8 cellular contexts compared by ENCODE assay signal in genomic region chr21:46183910-46184624, GRCh38. TPM values are rescaled to one million over a fixed set of nuclear protein-coding genes. Genes with fewer than 3 reads are reported as not detected.
DNase-seq lines count a peak whose midpoint lies in the region; FAIRE-seq and TF ChIP-seq lines count a peak whose summit lies in the region.

SPATC1L (minus strand) TSS chr21:46184459; CDS start chr21:46182816, 1,643 bp downstream.

- no peaks in the 10 kb centered on the region for H3F3A ChIP-seq in Loucy (ENCODE audit: low read depth)

- peak within 1 kb of the TSS; percentile 80 for H3K9ac ChIP-seq in Loucy (ENCODE audit: low read depth, low read length, poor library complexity, severe bottlenecking)
- peak within 1 kb of the TSS in 1 of 2 donors; percentile 28 for H3K9ac ChIP-seq in liver (ENCODE audit: low read depth in 1 of 2, low read length in 2 of 2)

- no peaks in the 10 kb centered on the region for H3K27me3 ChIP-seq in Loucy (ENCODE audit: insufficient read depth, low read length, poor library complexity, severe bottlenecking)
- H3K27me3 ChIP-seq in dorsolateral prefrontal cortex, result no peaks in the 10 kb centered on the region
- H3K27me3 ChIP-seq in liver (ENCODE audit: control insufficient read depth in 4 of 4, insufficient read depth in 4 of 4, low read length in 3 of 4), result no peaks in the 10 kb centered on the region

- H3K4me2 ChIP-seq in Loucy (ENCODE audit: low read depth, low read length, poor library complexity, severe bottlenecking), result peak within 1 kb of the TSS; percentile 98

- H3K4me1 ChIP-seq in Loucy (ENCODE audit: insufficient read depth, low read length, poor library complexity, severe bottlenecking), result peaks cover 22% of the 10 kb centered on the region
- H3K4me1 ChIP-seq in liver (ENCODE audit: control insufficient read depth in 4 of 4, insufficient read depth in 4 of 4, low read length in 3 of 4), result peaks cover 0 to 4% (median 0%) of the 10 kb centered on the region in 4 donors

- peak; percentile 12 for FAIRE-seq in GM18507 (lab: Jason Lieb, UNC)

- no peaks in the 10 kb centered on the region for H4K20me1 ChIP-seq in Loucy (ENCODE audit: insufficient read depth, low read length, poor library complexity, severe bottlenecking)

- H3K36me3 ChIP-seq in Loucy (ENCODE audit: insufficient read depth, low read length), result no peaks in the 10 kb centered on the region
- H3K36me3 ChIP-seq in liver (ENCODE audit: control insufficient read depth in 4 of 4, insufficient read depth in 3 of 4, low read depth in 1 of 4, low read length in 3 of 4), result peaks cover 0 to 5% (median 2%) of the 10 kb centered on the region in 4 donors

- TF ChIP-seq RAD21 in liver (IDR thresholded peaks at IDR 0.05), result no peak

- H3K27ac ChIP-seq in VCaP, result peak within 1 kb of the TSS; percentile 55; the same call in 1 of the 2 replicates
- H3K27ac ChIP-seq in dorsolateral prefrontal cortex, result peak within 1 kb of the TSS in 58 of 59 donors; percentile 34 to 98 (median 90)
- peak within 1 kb of the TSS; percentile 81 for H3K27ac ChIP-seq in liver (ENCODE audit: low read depth in 1 of 2, low read length in 2 of 2)

- H3K9me3 ChIP-seq in Loucy (ENCODE audit: insufficient read depth, low read depth, low read length), result no peaks in the 10 kb centered on the region
- H3K9me3 ChIP-seq in liver (ENCODE audit: control insufficient read depth in 4 of 4, low read length in 3 of 4), result no peaks in the 10 kb centered on the region

- WGBS in liver, result 16% methylated on average over 21 of the region's 24 CpGs

- H3K79me2 ChIP-seq in Loucy (ENCODE audit: insufficient read depth, low read length), result no peaks in the 10 kb centered on the region

- intact Hi-C loops in dorsolateral prefrontal cortex (cut with DNase I), result loop anchor here in 1 of 2 donors (5.0 kb wide), 1 partner anchor 37 kb away; no protein-coding TSS in a partner anchor

- no peaks in the 10 kb centered on the region for H3K9me2 ChIP-seq in Loucy (replicated peaks; ENCODE audit: low read depth, low read length)

- H3K4me3 ChIP-seq in Loucy (ENCODE audit: low read length, poor library complexity, severe bottlenecking) (peak within 1 kb of the TSS; percentile 100), dorsolateral prefrontal cortex (peak within 1 kb of the TSS; percentile 48 to 96 (median 79)), liver (ENCODE audit: low read depth in 1 of 3, low read length in 3 of 3) (peak within 1 kb of the TSS; percentile 48 to 69 (median 48))

- H2AFZ ChIP-seq in Loucy (ENCODE audit: low read length), result peak within 1 kb of the TSS; percentile 100

- TF ChIP-seq CTCF in Loucy (conservative IDR thresholded peaks at IDR 0.05; ENCODE audit: low read length) (no peak), VCaP (conservative IDR thresholded peaks at IDR 0.05) (no peak), dorsolateral prefrontal cortex (IDR thresholded peaks at IDR 0.05 in 54 of 56, conservative IDR thresholded peaks at IDR 0.05 in 2 of 56; ENCODE audit: low read depth in 1 of 56, partially characterized antibody in 56 of 56) (no peak), liver (IDR thresholded peaks at IDR 0.05; ENCODE audit: low read depth, low read length, missing input control) (no peak)

- DNase-seq in A172 (ENCODE audit: low spot score), result peak; percentile 44
- peak; percentile 51 for DNase-seq in GM18507 (ENCODE audit: extremely low spot score, insufficient read length, low read depth)
- peak in 8 of 10 donors; percentile 52 to 85 (median 80) for DNase-seq in dorsolateral prefrontal cortex
- peak; percentile 35 for DNase-seq in stimulated activated CD4-positive, alpha-beta T cell treated with anti-CD3 and anti-CD28 coated beads, Interleukin-2, amount 100 ng/mL, for 4 hours (ENCODE audit: low read depth)
- DNase-seq in RKO (ENCODE audit: low spot score), result no peak

TF ChIP-seq in liver, 16 proteins besides CTCF, POLR2A, EP300 and RAD21:
- TF ChIP-seq FOXA2 (IDR thresholded peaks at IDR 0.05) (no peak), MAX (IDR thresholded peaks at IDR 0.05) (no peak), SP1 (IDR thresholded peaks at IDR 0.05) (no peak), FOXA1 (IDR thresholded peaks at IDR 0.05) (no peak), REST (IDR thresholded peaks at IDR 0.05) (no peak), JUND (IDR thresholded peaks at IDR 0.05) (no peak), HNF4G (IDR thresholded peaks at IDR 0.05) (no peak), HNF4A (conservative IDR thresholded peaks at IDR 0.05) (no peak), ATF3 (IDR thresholded peaks at IDR 0.05) (no peak), GABPA (IDR thresholded peaks at IDR 0.05 in 1 of 2, conservative IDR thresholded peaks at IDR 0.05 in 1 of 2) (no peak), RXRA (IDR thresholded peaks at IDR 0.05) (no peak), NR2F2 (IDR thresholded peaks at IDR 0.05) (no peak), ZBTB33 (IDR thresholded peaks at IDR 0.05) (no peak), EGR1 (IDR thresholded peaks at IDR 0.05; ENCODE audit: low read depth in 2 of 2) (no peak), YY1 (IDR thresholded peaks at IDR 0.05) (no peak), TAF1 (conservative IDR thresholded peaks at IDR 0.05) (no peak)
TF ChIP-seq in liver: peak in this region for 0.

RNA-seq across cellular contexts. Expression of gene SPATC1L, which starts in this region (rescaled TPM):
- total RNA-seq in A172 (2014; rRNA removed; shearing (Covaris generic)), result 13.9 and 16.0 TPM in 2 replicates
- total RNA-seq in dorsolateral prefrontal cortex (10 to 100 TPM in 116 of 120 experiments, 1 to 10 TPM in 4; 4.3 to 38.8 (median 21.8) TPM), liver (1 to 10 TPM in 1 of 2 donors, under 1 TPM in 1; 0.33 to 3.5 TPM)
- 1 to 10 TPM in 1 of 2 donors, under 1 TPM in 1; 0.36 to 1.2 TPM for polyA plus RNA-seq in liver

Comparison
In these comparisons a context has a peak if more than half of its experiments do, and no peak if none do; other contexts are left out.
1. H3K4me3 ChIP-seq: peak in every context shown above with its lines; median percentile 100 in Loucy; 79 in dorsolateral prefrontal cortex; 48 in liver.